1 cellular context compared by ENCODE assay signal in the genomic region with DNA sequence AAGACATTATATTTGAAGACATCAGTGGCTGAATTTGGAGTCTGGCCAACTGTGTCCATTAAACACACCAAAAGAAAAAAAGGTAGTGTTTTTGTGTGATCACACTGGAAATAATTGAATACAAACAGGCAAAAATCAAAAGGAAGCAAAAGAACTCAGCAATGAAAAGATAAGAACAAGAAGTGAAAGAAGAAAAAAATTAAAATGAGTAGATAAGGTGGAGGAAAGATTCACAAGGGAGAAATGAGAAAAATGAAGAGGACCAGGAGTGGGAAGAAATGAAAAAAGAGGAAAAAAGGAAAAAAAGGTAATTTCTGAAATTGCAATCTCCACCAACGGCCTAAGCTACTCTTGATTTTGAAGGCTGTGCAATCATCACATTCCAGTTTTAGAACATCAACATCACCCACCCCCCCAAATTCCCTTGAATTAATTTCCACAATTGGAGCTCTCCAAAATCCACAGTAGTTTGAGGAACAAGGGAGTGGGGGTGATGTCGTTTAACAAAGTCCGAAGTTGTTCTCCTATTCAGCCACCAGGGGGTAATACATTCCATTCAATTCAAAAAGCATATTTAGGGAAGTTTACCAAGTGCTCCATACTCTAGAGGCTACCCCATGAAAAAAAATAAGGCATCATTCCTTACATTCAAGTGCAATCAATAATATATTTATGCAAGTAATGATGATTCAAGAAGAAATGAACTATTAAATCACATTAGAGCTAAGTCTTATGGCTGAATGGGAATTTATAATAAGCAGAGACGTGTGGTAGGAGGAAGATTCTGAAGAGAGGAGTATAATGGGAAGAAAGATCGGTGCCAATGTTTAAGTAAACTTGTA.
TF ChIP-seq lines count a peak whose summit lies in the region.

No MANE protein-coding gene starts in this region.

TF ChIP-seq in liver, 16 proteins besides CTCF, POLR2A, EP300 and RAD21 (continued from another document):
- TF ChIP-seq MAX (IDR thresholded peaks at IDR 0.05) (no peak), REST (IDR thresholded peaks at IDR 0.05) (peak; percentile 54), EGR1 (IDR thresholded peaks at IDR 0.05; ENCODE audit: low read depth in 2 of 2) (no peak), ATF3 (IDR thresholded peaks at IDR 0.05) (peak; percentile 13), NR2F2 (IDR thresholded peaks at IDR 0.05) (no peak), FOXA1 (IDR thresholded peaks at IDR 0.05) (peak; percentile 7), YY1 (IDR thresholded peaks at IDR 0.05) (no peak), HNF4A (conservative IDR thresholded peaks at IDR 0.05) (no peak)
